Comparison of ENCODE assay signal across 12 cellular contexts in genomic region chr18:23258566-23259265, GRCh38.
A peak's percentile ranks its signal among the peaks of the same experiment; 100 is the strongest.
DNase-seq lines count a peak whose midpoint lies in the region; ATAC-seq and TF ChIP-seq lines count a peak whose summit lies in the region.
"Had no signal": no experiment of that assay in that cellular context is flagged by ENCODE, and none has a peak within 500 bp of the region (broad histone marks: within the 10 kb centered on the region; RNA-seq: fewer than 3 reads in every experiment).

No MANE protein-coding gene starts in this region.

- peak overlapping the region; percentile 99 for H2BK5ac ChIP-seq in mesendoderm (ENCODE audit: low read length)

- H3K9me3 Mint-ChIP-seq in stimulated activated naive CD8-positive, alpha-beta T cell treated with anti-CD3 and anti-CD28 coated beads, Interleukin-15, Interleukin-2, amounts not matched to agents 100 ng/mL and 50 ng/mL, for 24 hours, result no peaks in the 10 kb centered on the region
- H3K9me3 Mint-ChIP-seq in stimulated activated naive CD8-positive, alpha-beta T cell treated with anti-CD3 and anti-CD28 coated beads, Interleukin-15, amount 100 ng/mL, for 72 hours, result no peaks in the 10 kb centered on the region
- no peaks in the 10 kb centered on the region for H3K9me3 Mint-ChIP-seq in activated T-helper 2 cell treated with anti-CD3 and anti-CD28 coated beads, Interferon-gamma antibody, Interleukin-2, Interleukin-4, amounts not matched to agents 10 μg/mL and 5 μg/mL and 100 μg/mL, durations not matched to agents 14 hours and 24 hours and 36 hours
- H3K9me3 Mint-ChIP-seq: memory B cell had no signal

- peaks cover 36% of the 10 kb centered on the region for H3K4me1 Mint-ChIP-seq in stimulated activated naive CD8-positive, alpha-beta T cell treated with anti-CD3 and anti-CD28 coated beads, Interleukin-15, Interleukin-2, amounts not matched to agents 100 ng/mL and 50 ng/mL, for 24 hours (ENCODE audit: low read depth)
- peaks cover 40% of the 10 kb centered on the region for H3K4me1 Mint-ChIP-seq in stimulated activated naive CD8-positive, alpha-beta T cell treated with anti-CD3 and anti-CD28 coated beads, Interleukin-15, amount 100 ng/mL, for 72 hours
- peaks cover 40% of the 10 kb centered on the region for H3K4me1 Mint-ChIP-seq in activated T-helper 2 cell treated with anti-CD3 and anti-CD28 coated beads, Interferon-gamma antibody, Interleukin-2, Interleukin-4, amounts not matched to agents 10 μg/mL and 5 μg/mL and 100 μg/mL, durations not matched to agents 14 hours and 24 hours and 36 hours (ENCODE audit: low read depth)

- no peaks in the 10 kb centered on the region for H3K79me1 ChIP-seq in mesendoderm (ENCODE audit: low read length)

- peak overlapping the region; percentile 8 for H3K18ac ChIP-seq in mesendoderm (ENCODE audit: low read length)

- H4K5ac ChIP-seq in mesendoderm (ENCODE audit: low read length), result peak overlapping the region; percentile 59

- H3K27me3 ChIP-seq in mesendoderm (ENCODE audit: insufficient read depth, low read length, poor library complexity) (no peaks in the 10 kb centered on the region), tibial artery (no peaks in the 10 kb centered on the region)
- H3K27me3 ChIP-seq: gastrocnemius medialis had no signal

- no peak overlapping the region for H3K4me2 ChIP-seq in mesendoderm (ENCODE audit: low read length)

- no peak for DNase-seq in stimulated activated naive CD8-positive, alpha-beta T cell treated with anti-CD3 and anti-CD28 coated beads, Interleukin-15, amount 100 ng/mL, for 72 hours
- no peak for DNase-seq in activated T-helper 2 cell treated with anti-CD3 and anti-CD28 coated beads, Interferon-gamma antibody, Interleukin-2, Interleukin-4, amounts not matched to agents 10 μg/mL and 5 μg/mL and 100 μg/mL, durations not matched to agents 14 hours and 24 hours and 36 hours (ENCODE audit: low spot score)
- DNase-seq in mesendoderm (peak; percentile 52), kidney tubule cell (ENCODE audit: low spot score) (no peak), tibial artery (no peak), NCI-H1436 treated with DMSO at 0.1 percent for 48 hours (lab: John Stamatoyannopoulos, UW) (no peak)
- DNase-seq: CD4-positive, alpha-beta memory T cell; gastrocnemius medialis; NCI-H1417 treated with DMSO at 0.1 percent for 48 hours had no signal

- no CpG with 5 or more reads among the region's 10 CpGs for WGBS in mesendoderm (ENCODE audit: extremely low coverage, insufficient coverage, low lambda C conversion rate)

- no peaks in the 10 kb centered on the region for H3K79me2 ChIP-seq in mesendoderm (ENCODE audit: control insufficient read depth, insufficient read depth, low read length)

- no peak overlapping the region for H2BK15ac ChIP-seq in mesendoderm (replicated peaks; ENCODE audit: low read depth)

- no peak for ATAC-seq in stimulated activated naive CD8-positive, alpha-beta T cell treated with anti-CD3 and anti-CD28 coated beads, Interleukin-15, amount 100 ng/mL, for 72 hours
- ATAC-seq in HG03196 (IDR thresholded peaks at IDR 0.05; ENCODE audit: unreplicated experiment), result no peak

- H3K4me3 ChIP-seq in mesendoderm (ENCODE audit: low read length) (no peak overlapping the region), tibial artery (no peak overlapping the region)

- H3K4me1 ChIP-seq in mesendoderm (ENCODE audit: control insufficient read depth, low read depth, low read length) (peaks cover 22% of the 10 kb centered on the region), tibial artery (peaks cover 0 to 27% (median 25%) of the 10 kb centered on the region in 4 donors)

- peak overlapping the region; percentile 91 for H3K27ac ChIP-seq in mesendoderm (ENCODE audit: low read depth, low read length)
- peak overlapping the region in 1 of 2 donors; percentile 74 for H3K27ac ChIP-seq in tibial artery

- peak overlapping the region; percentile 53 for H3K27ac Mint-ChIP-seq in stimulated activated naive CD8-positive, alpha-beta T cell treated with anti-CD3 and anti-CD28 coated beads, Interleukin-15, Interleukin-2, amounts not matched to agents 100 ng/mL and 50 ng/mL, for 24 hours
- H3K27ac Mint-ChIP-seq in stimulated activated naive CD8-positive, alpha-beta T cell treated with anti-CD3 and anti-CD28 coated beads, Interleukin-15, amount 100 ng/mL, for 72 hours, result peak overlapping the region in 1 of 2 donors; percentile 89
- peak overlapping the region; percentile 36 for H3K27ac Mint-ChIP-seq in activated T-helper 2 cell treated with anti-CD3 and anti-CD28 coated beads, Interferon-gamma antibody, Interleukin-2, Interleukin-4, amounts not matched to agents 10 μg/mL and 5 μg/mL and 100 μg/mL, durations not matched to agents 14 hours and 24 hours and 36 hours
- H3K27ac Mint-ChIP-seq: memory B cell had no signal

- peak overlapping the region; percentile 46 for H2BK120ac ChIP-seq in mesendoderm (ENCODE audit: low read depth, low read length)

- H3K36me3 ChIP-seq in mesendoderm (ENCODE audit: control insufficient read depth, insufficient read depth, low read length), result peaks cover 3% of the 10 kb centered on the region
- H3K36me3 ChIP-seq in tibial artery, result peaks cover 0 to 30% (median 15%) of the 10 kb centered on the region in 3 donors
- H3K36me3 ChIP-seq: gastrocnemius medialis had no signal

- peaks cover 6% of the 10 kb centered on the region for H3K36me3 Mint-ChIP-seq in stimulated activated naive CD8-positive, alpha-beta T cell treated with anti-CD3 and anti-CD28 coated beads, Interleukin-15, Interleukin-2, amounts not matched to agents 100 ng/mL and 50 ng/mL, for 24 hours (ENCODE audit: low read depth)
- H3K36me3 Mint-ChIP-seq in activated T-helper 2 cell treated with anti-CD3 and anti-CD28 coated beads, Interferon-gamma antibody, Interleukin-2, Interleukin-4, amounts not matched to agents 10 μg/mL and 5 μg/mL and 100 μg/mL, durations not matched to agents 14 hours and 24 hours and 36 hours (ENCODE audit: low read depth), result peaks cover 45% of the 10 kb centered on the region
- H3K36me3 Mint-ChIP-seq: CD4-positive, alpha-beta memory T cell; memory B cell had no signal

- no peaks in the 10 kb centered on the region for H3K27me3 Mint-ChIP-seq in stimulated activated naive CD8-positive, alpha-beta T cell treated with anti-CD3 and anti-CD28 coated beads, Interleukin-15, Interleukin-2, amounts not matched to agents 100 ng/mL and 50 ng/mL, for 24 hours
- H3K27me3 Mint-ChIP-seq in stimulated activated naive CD8-positive, alpha-beta T cell treated with anti-CD3 and anti-CD28 coated beads, Interleukin-15, amount 100 ng/mL, for 72 hours, result no peaks in the 10 kb centered on the region
- no peaks in the 10 kb centered on the region for H3K27me3 Mint-ChIP-seq in activated T-helper 2 cell treated with anti-CD3 and anti-CD28 coated beads, Interferon-gamma antibody, Interleukin-2, Interleukin-4, amounts not matched to agents 10 μg/mL and 5 μg/mL and 100 μg/mL, durations not matched to agents 14 hours and 24 hours and 36 hours (ENCODE audit: low read depth)

- TF ChIP-seq CTCF in tibial artery (IDR thresholded peaks at IDR 0.05), result no peak

- H4K8ac ChIP-seq in mesendoderm (ENCODE audit: low read depth, low read length), result no peak overlapping the region

- intact Hi-C loops in activated T-helper 2 cell treated with anti-CD3 and anti-CD28 coated beads, Interferon-gamma antibody, Interleukin-2, Interleukin-4, amounts not matched to agents 10 μg/mL and 5 μg/mL and 100 μg/mL, durations not matched to agents 14 hours and 24 hours and 36 hours (cut with micrococcal nuclease), result loop anchor here (2.0 kb wide), 1 partner anchor 26 kb away; no protein-coding TSS in a partner anchor
- intact Hi-C loops in tibial artery (cut with DNase I; ENCODE audit: low total_unique reads), result no loop called here

- no peaks in the 10 kb centered on the region for H3K9me3 ChIP-seq in tibial artery
- H3K9me3 ChIP-seq: gastrocnemius medialis had no signal

- H3K9ac ChIP-seq in mesendoderm (ENCODE audit: low read length), result peak overlapping the region; percentile 71

- H3K4me3 Mint-ChIP-seq in stimulated activated naive CD8-positive, alpha-beta T cell treated with anti-CD3 and anti-CD28 coated beads, Interleukin-15, Interleukin-2, amounts not matched to agents 100 ng/mL and 50 ng/mL, for 24 hours, result no peak overlapping the region
- no peak overlapping the region for H3K4me3 Mint-ChIP-seq in stimulated activated naive CD8-positive, alpha-beta T cell treated with anti-CD3 and anti-CD28 coated beads, Interleukin-15, amount 100 ng/mL, for 72 hours
- H3K4me3 Mint-ChIP-seq in activated T-helper 2 cell treated with anti-CD3 and anti-CD28 coated beads, Interferon-gamma antibody, Interleukin-2, Interleukin-4, amounts not matched to agents 10 μg/mL and 5 μg/mL and 100 μg/mL, durations not matched to agents 14 hours and 24 hours and 36 hours (ENCODE audit: low read depth), result no peak overlapping the region
- H3K4me3 Mint-ChIP-seq: memory B cell had no signal

- H2AK5ac ChIP-seq in mesendoderm (ENCODE audit: low read length), result peak overlapping the region; percentile 96

- H3K23ac ChIP-seq in mesendoderm (ENCODE audit: low read length), result peak overlapping the region; percentile 67

- H3K56ac ChIP-seq in mesendoderm (ENCODE audit: low read length), result peak overlapping the region; percentile 94

- peak overlapping the region; percentile 84 for H3K4ac ChIP-seq in mesendoderm (ENCODE audit: low read depth, low read length)
